ENCODE assay signal across 8 cellular contexts in the genomic region with DNA sequence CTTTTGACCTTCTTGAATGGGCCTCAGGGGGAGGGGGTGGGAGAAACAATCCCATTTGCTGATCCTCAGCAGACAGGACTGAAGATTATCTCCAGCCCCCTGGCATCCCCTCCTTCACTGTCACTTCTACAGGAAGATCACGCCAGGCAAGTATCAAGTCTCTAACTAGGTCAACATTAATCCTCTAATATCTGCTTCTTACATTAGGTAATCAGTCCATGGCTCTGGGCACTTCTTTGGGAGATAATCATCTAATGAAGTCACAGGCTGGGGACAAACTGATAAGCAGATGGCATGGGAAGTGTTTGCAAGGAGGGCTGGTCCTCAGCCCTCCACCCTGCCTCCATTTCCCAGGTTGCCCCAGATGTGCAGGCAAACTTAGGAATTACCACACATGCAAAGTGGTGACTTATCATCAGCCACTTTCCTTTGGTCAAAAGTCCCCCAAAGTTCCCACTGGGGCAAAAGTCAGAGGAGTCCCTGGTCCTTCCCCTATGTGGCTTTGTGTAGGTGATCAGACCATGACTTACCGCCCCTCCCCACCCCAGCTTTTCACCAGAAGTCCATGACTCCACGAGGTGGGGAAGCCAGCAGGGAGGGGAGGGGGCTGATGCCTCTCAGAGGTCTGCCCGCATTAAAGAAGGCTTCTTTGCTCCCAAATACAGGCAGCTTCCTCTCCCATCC. TPM values are rescaled to one million over a fixed set of nuclear protein-coding genes. Genes with fewer than 3 reads are reported as not detected.
DNase-seq lines count a peak whose midpoint lies in the region; ATAC-seq and TF ChIP-seq lines count a peak whose summit lies in the region.

No MANE protein-coding gene starts in this region.

- H3K79me2 ChIP-seq in PC-3 (ENCODE audit: low read length) = no peaks in the 10 kb centered on the region

- TF ChIP-seq CTCF in GM12864 (IDR thresholded peaks at IDR 0.05; ENCODE audit: low read depth, low read length, missing control alignments) (no peak), PC-3 (conservative IDR thresholded peaks at IDR 0.05; ENCODE audit: low read depth, low read length) (no peak)

- no peaks in the 10 kb centered on the region for H3F3A ChIP-seq in PC-3 (ENCODE audit: low read length, unreplicated experiment)

- H3K4me3 ChIP-seq in GM12864 (ENCODE audit: low read depth, low read length) = peak overlapping the region; percentile 80; the same call in 1 of the 2 replicates
- no peak overlapping the region for H3K4me3 ChIP-seq in skeletal muscle tissue (ENCODE audit: low read length in 3 of 3)
- no peak overlapping the region for H3K4me3 ChIP-seq in PC-3 (ENCODE audit: low read length)

- H3K9ac ChIP-seq in skeletal muscle tissue (ENCODE audit: low read depth in 1 of 3, low read length in 3 of 3) (peak overlapping the region in 1 of 3 donors; percentile 40), PC-3 (ENCODE audit: low read length) (no peak overlapping the region)

- POLR2A ChIA-PET in PC-3 (lab: Charles Lee; ENCODE audit: unreplicated experiment) = no interaction called here

- H3K4me1 ChIP-seq in skeletal muscle tissue (ENCODE audit: control insufficient read depth in 3 of 3, insufficient read depth in 3 of 3, low read length in 3 of 3) = peaks cover 21 to 29% (median 28%) of the 10 kb centered on the region in 3 donors
- no peaks in the 10 kb centered on the region for H3K4me1 ChIP-seq in PC-3 (ENCODE audit: insufficient read depth, low read length)

- H3K36me3 ChIP-seq in skeletal muscle tissue (ENCODE audit: control insufficient read depth in 3 of 3, insufficient read depth in 3 of 3, low read length in 3 of 3) (peaks cover 0 to 2% (median 2%) of the 10 kb centered on the region in 3 donors), PC-3 (ENCODE audit: low read depth, low read length) (no peaks in the 10 kb centered on the region)

- H3K27me3 ChIP-seq in skeletal muscle tissue (ENCODE audit: control insufficient read depth in 3 of 3, insufficient read depth in 3 of 3, low read length in 3 of 3) (no peaks in the 10 kb centered on the region), PC-3 (ENCODE audit: low read length) (no peaks in the 10 kb centered on the region)

- DNase-seq in GM12864 (ENCODE audit: low read depth) (no peak), PC-3 (no peak), NCI-H526 (lab: John Stamatoyannopoulos, UW) (no peak), NCI-H526 treated with DMSO at 0.1 percent for 48 hours (lab: John Stamatoyannopoulos, UW) (no peak)
- peak in 1 of 2 donors; percentile 79 for DNase-seq in activated naive CD4-positive, alpha-beta T cell treated with anti-CD3 and anti-CD28 coated beads, Interleukin-2, amount 50 U/mL, for 72 hours (ENCODE audit: low spot score in 2 of 2)

- CTCF ChIA-PET in PC-3 (lab: Charles Lee) = no interaction called here

- H3K9me2 ChIP-seq in PC-3 (replicated peaks; ENCODE audit: low read length) = no peaks in the 10 kb centered on the region

- intact Hi-C loops in PC-3 (cut with micrococcal nuclease) = no loop called here

- H3K9me3 ChIP-seq in skeletal muscle tissue (ENCODE audit: control insufficient read depth in 3 of 3, low read length in 3 of 3) = no peaks in the 10 kb centered on the region
- H3K9me3 ChIP-seq in PC-3 (ENCODE audit: low read length) = no peaks in the 10 kb centered on the region

- peak overlapping the region; percentile 93 to 100 for H3K27ac Mint-ChIP-seq in activated naive CD4-positive, alpha-beta T cell treated with anti-CD3 and anti-CD28 coated beads, Interleukin-2, amount 50 U/mL, for 72 hours

- H3K4me2 ChIP-seq in PC-3 (ENCODE audit: low read length) = no peak overlapping the region

- H4K20me1 ChIP-seq in PC-3 (ENCODE audit: low read length) = no peaks in the 10 kb centered on the region

- no peak overlapping the region for H2AFZ ChIP-seq in PC-3 (ENCODE audit: low read length)

- no peaks in the 10 kb centered on the region for H3K9me3 Mint-ChIP-seq in activated naive CD4-positive, alpha-beta T cell treated with anti-CD3 and anti-CD28 coated beads, Interleukin-2, amount 50 U/mL, for 72 hours

- peak overlapping the region; percentile 25 for H3K27ac ChIP-seq in skeletal muscle tissue (ENCODE audit: low read depth, low read length)
- no peak overlapping the region for H3K27ac ChIP-seq in PC-3 (ENCODE audit: low read length)

- H3K36me3 Mint-ChIP-seq in activated naive CD4-positive, alpha-beta T cell treated with anti-CD3 and anti-CD28 coated beads, Interleukin-2, amount 50 U/mL, for 72 hours = peaks cover 88 to 91% of the 10 kb centered on the region in 2 donors

- BruUV-seq in PC-3 (replicated peaks; lab: Mats Ljungman, UMichigan) = no TSS peak

- ATAC-seq in HG02642 (IDR thresholded peaks at IDR 0.05; ENCODE audit: poor library complexity, unreplicated experiment) (peak; percentile 34), PC-3 (no peak), HG03469 (IDR thresholded peaks at IDR 0.05; ENCODE audit: unreplicated experiment) (no peak)
- peak in 1 of 2 donors; percentile 58 for ATAC-seq in activated naive CD4-positive, alpha-beta T cell treated with anti-CD3 and anti-CD28 coated beads, Interleukin-2, amount 50 U/mL, for 72 hours

RNA-seq across cellular contexts. Expression of gene TRAF1, which starts 6.0 kb away (rescaled TPM):
- 100 to 1,000 TPM in 1 of 2 donors, 10 to 100 TPM in 1; 99.5 to 100 TPM for total RNA-seq in activated naive CD4-positive, alpha-beta T cell treated with anti-CD3 and anti-CD28 coated beads, Interleukin-2, amount 50 U/mL, for 72 hours
- total RNA-seq in skeletal muscle tissue = 2.1 TPM
- 0.15 and 0.29 TPM in 2 replicates for total RNA-seq in PC-3 (2014; rRNA removed)

RNA-seq across cellular contexts. Expression of gene PHF19, which starts 43.6 kb away (rescaled TPM):
- 100 to 1,000 TPM; 305 to 312 TPM for total RNA-seq in activated naive CD4-positive, alpha-beta T cell treated with anti-CD3 and anti-CD28 coated beads, Interleukin-2, amount 50 U/mL, for 72 hours
- 14.1 TPM for total RNA-seq in skeletal muscle tissue
- 101 and 104 TPM in 2 replicates for total RNA-seq in PC-3 (2014; rRNA removed)

Comparison
In these comparisons a context has a peak if more than half of its experiments do, and no peak if none do; other contexts are left out.
1. RNA of gene TRAF1, which starts 6.0 kb away (total RNA-seq): 99.5 to 100 TPM in activated naive CD4-positive, alpha-beta T cell treated with anti-CD3 and anti-CD28 coated beads, Interleukin-2, amount 50 U/mL, for 72 hours; 2.1 TPM in skeletal muscle tissue (single experiment) and 0.15 to 0.29 TPM in PC-3; every median in the first group is over 10 times any median in the second.